Comparison of ENCODE assay signal across 22 cellular contexts in the genomic region with DNA sequence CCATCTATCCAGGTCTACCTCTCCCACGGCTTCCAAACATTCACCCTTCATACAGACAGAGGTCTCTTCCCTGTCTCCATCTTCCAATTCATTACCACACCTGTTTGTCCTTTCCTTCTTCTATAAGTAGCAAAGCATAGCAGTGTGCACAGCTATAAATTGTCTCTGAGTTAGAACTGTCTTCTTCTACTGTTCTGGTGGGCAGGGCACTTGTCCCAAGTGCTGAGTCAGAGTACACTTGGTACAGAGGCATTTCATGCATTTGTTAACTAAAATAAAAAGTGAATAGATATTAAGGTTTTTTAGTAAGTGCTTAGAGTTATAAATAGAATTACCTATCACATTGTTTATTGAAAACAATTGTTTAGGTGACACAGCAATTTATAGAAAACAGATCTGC.
DNase-seq lines count a peak whose midpoint lies in the region; ATAC-seq, FAIRE-seq and TF ChIP-seq lines count a peak whose summit lies in the region.
"Had no signal": no experiment of that assay in that cellular context is flagged by ENCODE, and none has a peak within 500 bp of the region (broad histone marks: within the 10 kb centered on the region; RNA-seq: fewer than 3 reads in every experiment).

No MANE protein-coding gene starts in this region.

- H3K27me3 ChIP-seq in SK-N-SH (ENCODE audit: insufficient read depth) (no peaks in the 10 kb centered on the region), body of pancreas (no peaks in the 10 kb centered on the region), BE2C (no peaks in the 10 kb centered on the region)
- H3K27me3 ChIP-seq: right lobe of liver, thyroid gland had no signal

- no peaks in the 10 kb centered on the region for H4K20me1 ChIP-seq in SK-N-SH (ENCODE audit: insufficient read depth)

- H3K4me1 ChIP-seq in SK-N-SH (ENCODE audit: control insufficient read depth in 1 of 2, insufficient read depth in 2 of 2, low read depth in 1 of 2, low read length in 1 of 2) (0 out of 4 replicates have a peak, but pooled peaks cover 0 to 8% of the 10 kb centered on the region in 2 experiments), body of pancreas (no peaks in the 10 kb centered on the region), BE2C (no peaks in the 10 kb centered on the region)
- H3K4me1 ChIP-seq: parathyroid adenoma, right lobe of liver, thyroid gland had no signal

- TF ChIP-seq CTCF in SK-N-SH (IDR thresholded peaks at IDR 0.05) (no peak), fibroblast of mammary gland (conservative IDR thresholded peaks at IDR 0.05; ENCODE audit: control insufficient read depth, insufficient read depth, low read depth, low read length) (no peak), body of pancreas (IDR thresholded peaks at IDR 0.05) (no peak), BE2C (IDR thresholded peaks at IDR 0.05; ENCODE audit: low read depth, low read length) (no peak)

- no peaks in the 10 kb centered on the region for H3K9me2 ChIP-seq in SK-N-SH

- peak; percentile 80 for FAIRE-seq in H54 (lab: Jason Lieb, UNC)

- no peak overlapping the region for H3K9ac ChIP-seq in SK-N-SH
- H3K9ac ChIP-seq: parathyroid adenoma had no signal

- no peak for TF ChIP-seq POLR2A in H54 (IDR thresholded peaks at IDR 0.05; ENCODE audit: low read depth, low read length)
- no peak for TF ChIP-seq POLR2A in body of pancreas (IDR thresholded peaks at IDR 0.05)

- no peaks in the 10 kb centered on the region for H3K79me2 ChIP-seq in SK-N-SH (ENCODE audit: insufficient read depth)

- intact Hi-C loops in body of pancreas (cut with DNase I): no loop called here

- peaks cover 8% of the 10 kb centered on the region for H3F3A ChIP-seq in SK-N-SH (replicated peaks; ENCODE audit: insufficient read depth)

- H3K36me3 ChIP-seq in SK-N-SH (replicated peaks in 1 of 2; ENCODE audit: control insufficient read depth in 1 of 2, insufficient read depth in 2 of 2, low read length in 1 of 2) (no peaks in the 10 kb centered on the region), body of pancreas (replicated peaks in 1 of 2; ENCODE audit: insufficient read depth in 1 of 2, low read depth in 2 of 2) (no peaks in the 10 kb centered on the region), BE2C (no peaks in the 10 kb centered on the region)
- H3K36me3 ChIP-seq: right lobe of liver, thyroid gland, WERI-Rb-1 had no signal

- no peak for TF ChIP-seq RAD21 in SK-N-SH (IDR thresholded peaks at IDR 0.05; ENCODE audit: low read length)

- POLR2A ChIA-PET in SK-N-SH (lab: Yijun Ruan, JAX): no interaction called here

- no peak for DNase-seq in H54 (ENCODE audit: insufficient read length, low spot score)
- no peak for DNase-seq in SK-N-SH
- DNase-seq in fibroblast of mammary gland (ENCODE audit: low read depth): peak; percentile 64
- peak; percentile 28 for DNase-seq in stromal cell of bone marrow (ENCODE audit: low read depth)
- DNase-seq in body of pancreas: no peak
- no peak for DNase-seq in NCI-H146 (lab: John Stamatoyannopoulos, UW)
- DNase-seq in BE2C: no peak
- DNase-seq: activated CD4-positive, alpha-beta T cell treated with anti-CD3 and anti-CD28 coated beads, Interleukin-2, amount 50 U/mL, for 1 hour; AML-193; CD8-positive, alpha-beta memory T cell; DMS153; effector CD8-positive, alpha-beta T cell; islet precursor cell; KG1; NCI-H1694 treated with DMSO at 0.1 percent for 48 hours; NCI-H748 treated with DMSO at 0.1 percent for 48 hours; right lobe of liver; RPMI8226; thyroid gland; WERI-Rb-1 had no signal

- no peak for TF ChIP-seq EP300 in SK-N-SH (IDR thresholded peaks at IDR 0.05; ENCODE audit: borderline replicate concordance in 1 of 2, low read depth in 1 of 2, low read length in 1 of 2)

- H2AFZ ChIP-seq in SK-N-SH (ENCODE audit: low read depth): no peak overlapping the region
- H2AFZ ChIP-seq: parathyroid adenoma had no signal

- H3K9me3 ChIP-seq in SK-N-SH (no peaks in the 10 kb centered on the region), body of pancreas (no peaks in the 10 kb centered on the region), BE2C (no peaks in the 10 kb centered on the region)
- H3K9me3 ChIP-seq: right lobe of liver, thyroid gland had no signal

- ATAC-seq in body of pancreas: no peak
- ATAC-seq: activated naive CD4-positive, alpha-beta T cell treated with anti-CD3 and anti-CD28 coated beads, Interleukin-2, amount 50 U/mL, for 72 hours; right lobe of liver had no signal

- H3K4me3 ChIP-seq in SK-N-SH (ENCODE audit: low read depth in 2 of 2, low read length in 1 of 2) (no peak overlapping the region), fibroblast of mammary gland (ENCODE audit: control insufficient read depth, low read depth, low read length) (no peak overlapping the region), body of pancreas (no peak overlapping the region), BE2C (ENCODE audit: low read depth, low read length) (no peak overlapping the region)
- H3K4me3 ChIP-seq: right lobe of liver, thyroid gland had no signal

- WGBS in SK-N-SH (ENCODE audit: low lambda C conversion rate): 81% methylated on average over 1 of the region's 1 CpG
- WGBS in body of pancreas, 2 donors: 60 to 78% methylated on average over 1 of the region's 1 CpG

- no peak overlapping the region for H3K4me2 ChIP-seq in SK-N-SH

- CTCF ChIA-PET in SK-N-SH (lab: Yijun Ruan, JAX): interaction anchor here (1.0 to 3.7 kb wide), 2 partner anchors 9 to 45 kb away, joined by 5 to 18 read pairs; no protein-coding TSS in a partner anchor

- H3K27ac ChIP-seq in SK-N-SH (ENCODE audit: low read depth in 2 of 2, low read length in 1 of 2) (no peak overlapping the region), body of pancreas (no peak overlapping the region)
- H3K27ac ChIP-seq: parathyroid adenoma, right lobe of liver, thyroid gland, WERI-Rb-1 had no signal

TF ChIP-seq in SK-N-SH, 30 proteins besides CTCF, POLR2A, EP300 and RAD21:
- TF ChIP-seq FOSL2 (IDR thresholded peaks at IDR 0.05; ENCODE audit: borderline replicate concordance, low read depth) (peak; percentile 39; the same call in 1 of the 2 replicates), FOXM1 (IDR thresholded peaks at IDR 0.05; ENCODE audit: low read depth) (no peak)

Comparison
In these comparisons a context has a peak if more than half of its experiments do, and no peak if none do; other contexts are left out.
1. DNase-seq: peak in fibroblast of mammary gland (single experiment) and stromal cell of bone marrow (single experiment); none in H54 (single experiment), SK-N-SH (single experiment), body of pancreas (0 of 4), NCI-H146 (single experiment) and BE2C (single experiment).